15 cellular contexts compared by ENCODE assay signal in genomic region chr4:170428929-170429328, GRCh38.
A peak's percentile ranks its signal among the peaks of the same experiment; 100 is the strongest.
DNase-seq lines count a peak whose midpoint lies in the region; ATAC-seq and TF ChIP-seq lines count a peak whose summit lies in the region.
"Had no signal": no experiment of that assay in that cellular context is flagged by ENCODE, and none has a peak within 500 bp of the region (broad histone marks: within the 10 kb centered on the region; RNA-seq: fewer than 3 reads in every experiment).

No MANE protein-coding gene starts in this region.

- intact Hi-C loops in Right ventricle myocardium inferior (cut with DNase I) (no loop called here), heart right ventricle (cut with DNase I) (no loop called here)

- no peaks in the 10 kb centered on the region for H3K27me3 ChIP-seq in heart right ventricle
- H3K27me3 ChIP-seq: BLaER1 had no signal

- H3K4me3 Mint-ChIP-seq in nephron progenitor cell = no peak overlapping the region
- H3K4me3 Mint-ChIP-seq: CD4-positive, CD25-positive, alpha-beta regulatory T cell had no signal

- H3K27me3 Mint-ChIP-seq in nephron progenitor cell (ENCODE audit: low read depth, poor library complexity) = peaks cover 2% of the 10 kb centered on the region
- H3K27me3 Mint-ChIP-seq: CD4-positive, CD25-positive, alpha-beta regulatory T cell had no signal

- no peaks in the 10 kb centered on the region for H3K36me3 ChIP-seq in heart right ventricle
- H3K36me3 ChIP-seq: BLaER1 had no signal

- H3K9me3 ChIP-seq in heart right ventricle = no peaks in the 10 kb centered on the region

- 68 to 73% methylated on average over 5 of the region's 5 CpGs for WGBS in heart right ventricle, 2 donors

- H3K4me1 ChIP-seq in heart right ventricle = no peaks in the 10 kb centered on the region

- H3K4me3 ChIP-seq in heart right ventricle = no peak overlapping the region
- H3K4me3 ChIP-seq: BLaER1, GM12878, K562 had no signal

- peaks cover 9% of the 10 kb centered on the region for H3K4me1 Mint-ChIP-seq in nephron progenitor cell
- H3K4me1 Mint-ChIP-seq: CD4-positive, CD25-positive, alpha-beta regulatory T cell had no signal

- DNase-seq in Right ventricle myocardium inferior (ENCODE audit: missing footprints) (peak; percentile 52), heart right ventricle (no peak), iPS DF 19.7 (ENCODE audit: low read depth, low spot score) (peak; percentile 5), nephron progenitor cell (no peak), SHP77 (lab: John Stamatoyannopoulos, UW) (no peak), GDM1 (lab: John Stamatoyannopoulos, UW) (no peak), caudate nucleus (lab: John Stamatoyannopoulos, UW) (no peak)
- DNase-seq: AML-193; Calu3; CD4-positive, CD25-positive, alpha-beta regulatory T cell; DMS 273 treated with DMSO at 0.1 percent for 48 hours had no signal

- no peak overlapping the region for H3K27ac ChIP-seq in heart right ventricle
- H3K27ac ChIP-seq in caudate nucleus (ENCODE audit: low read depth, low read length) = no peak overlapping the region
- H3K27ac ChIP-seq: 22Rv1, BLaER1 had no signal

- H3K36me3 Mint-ChIP-seq in nephron progenitor cell (ENCODE audit: low read depth) = no peaks in the 10 kb centered on the region
- H3K36me3 Mint-ChIP-seq: CD4-positive, CD25-positive, alpha-beta regulatory T cell had no signal

- ATAC-seq in Right ventricle myocardium inferior (no peak), heart right ventricle (no peak)
- ATAC-seq: GM12878, K562 had no signal

- peak overlapping the region; percentile 17 for H3K27ac Mint-ChIP-seq in nephron progenitor cell
- H3K27ac Mint-ChIP-seq: CD4-positive, CD25-positive, alpha-beta regulatory T cell had no signal

- H3K9me3 Mint-ChIP-seq in nephron progenitor cell = peaks cover 9% of the 10 kb centered on the region

- TF ChIP-seq CTCF in heart right ventricle (IDR thresholded peaks at IDR 0.05) (no peak), nephron progenitor cell (IDR thresholded peaks at IDR 0.05) (no peak)

Comparison
In these comparisons a context has a peak if more than half of its experiments do, and no peak if none do; other contexts are left out.
1. DNase-seq: peak in Right ventricle myocardium inferior (single experiment) and iPS DF 19.7 (single experiment); none in heart right ventricle (0 of 2), nephron progenitor cell (single experiment), SHP77 (0 of 2), GDM1 (single experiment) and caudate nucleus (0 of 61).